12 cellular contexts compared by ENCODE assay signal in genomic region chr7:16921644-16922257, GRCh38. TPM values are rescaled to one million over a fixed set of nuclear protein-coding genes. Genes with fewer than 3 reads are reported as not detected.
DNase-seq lines count a peak whose midpoint lies in the region; ATAC-seq, FAIRE-seq and TF ChIP-seq lines count a peak whose summit lies in the region.
"Had no signal": no experiment of that assay in that cellular context is flagged by ENCODE, and none has a peak within 500 bp of the region (broad histone marks: within the 10 kb centered on the region; RNA-seq: fewer than 3 reads in every experiment).

No MANE protein-coding gene starts in this region.

- no peak for TF ChIP-seq CTCF in Caco-2 (IDR thresholded peaks at IDR 0.05; ENCODE audit: insufficient read depth in 1 of 2, low read depth in 1 of 2, low read length in 1 of 2, severe bottlenecking in 1 of 2, unreplicated experiment in 1 of 2)
- no peak for TF ChIP-seq CTCF in nephron (IDR thresholded peaks at IDR 0.05; ENCODE audit: unreplicated experiment in 3 of 3)

- H3K36me3 Mint-ChIP-seq in Caco-2 (ENCODE audit: insufficient read depth, unreplicated experiment) (peaks cover 5% of the 10 kb centered on the region), nephron (ENCODE audit: low read depth) (no peaks in the 10 kb centered on the region)
- H3K36me3 Mint-ChIP-seq: CD8-positive, alpha-beta memory T cell had no signal

- H3K4me1 ChIP-seq in Caco-2: peaks cover 32% of the 10 kb centered on the region

- H3K4me3 ChIP-seq in Caco-2 (ENCODE audit: low read depth, low read length): no peak overlapping the region

- CTCF ChIA-PET in Caco-2 (lab: Charles Lee): interaction anchor here (2.8 kb wide), 1 partner anchor 30 kb away, joined by 13 read pairs; no protein-coding TSS in a partner anchor

- H3K27ac Mint-ChIP-seq in Caco-2 (ENCODE audit: unreplicated experiment): peak overlapping the region; percentile 52
- H3K27ac Mint-ChIP-seq in nephron: peak overlapping the region; percentile 1 to 87 (median 52)
- no peak overlapping the region for H3K27ac Mint-ChIP-seq in stimulated activated naive CD8-positive, alpha-beta T cell treated with anti-CD3 and anti-CD28 coated beads, Interleukin-15, amount 100 ng/mL, for 72 hours

- peak; percentile 42 to 52 for DNase-seq in Caco-2
- DNase-seq in LoVo (ENCODE audit: low spot score): peak; percentile 84
- no peak for DNase-seq in activated naive CD4-positive, alpha-beta T cell (lab: John Stamatoyannopoulos, UW)
- DNase-seq in NCI-H2227 treated with DMSO at 0.1 percent for 48 hours (lab: John Stamatoyannopoulos, UW): no peak
- DNase-seq in GM19239 (ENCODE audit: insufficient read length, low spot score): no peak
- no peak for DNase-seq in stimulated activated naive CD8-positive, alpha-beta T cell treated with anti-CD3 and anti-CD28 coated beads, Interleukin-15, amount 100 ng/mL, for 72 hours
- DNase-seq: activated CD4-positive, alpha-beta T cell treated with anti-CD3 and anti-CD28 coated beads for 4 hours; caudate nucleus; CD8-positive, alpha-beta memory T cell; stimulated activated CD4-positive, alpha-beta T cell treated with anti-CD3 and anti-CD28 coated beads, Interleukin-2, amount 100 ng/mL, for 24 hours had no signal

- H3K27me3 Mint-ChIP-seq in Caco-2 (ENCODE audit: insufficient read depth, unreplicated experiment): no peaks in the 10 kb centered on the region
- H3K27me3 Mint-ChIP-seq in nephron (ENCODE audit: low read depth): no peaks in the 10 kb centered on the region
- no peaks in the 10 kb centered on the region for H3K27me3 Mint-ChIP-seq in stimulated activated naive CD8-positive, alpha-beta T cell treated with anti-CD3 and anti-CD28 coated beads, Interleukin-15, amount 100 ng/mL, for 72 hours

- no peaks in the 10 kb centered on the region for H3K36me3 ChIP-seq in Caco-2 (ENCODE audit: control insufficient read depth, insufficient read depth, low read length)

- intact Hi-C loops in Caco-2 (cut with micrococcal nuclease; ENCODE audit: unreplicated experiment): loop anchor here (2.0 kb wide), 1 partner anchor 17 kb away; no protein-coding TSS in a partner anchor

- peak; percentile 72 for ATAC-seq in esophagus mucosa
- ATAC-seq in stimulated activated naive CD8-positive, alpha-beta T cell treated with anti-CD3 and anti-CD28 coated beads, Interleukin-15, amount 100 ng/mL, for 72 hours: no peak

- POLR2A ChIA-PET in Caco-2 (lab: Charles Lee): no interaction called here

- BruUV-seq in Caco-2 (replicated peaks; lab: Mats Ljungman, UMichigan): TSS peak; percentile 94

- H3K4me1 Mint-ChIP-seq in Caco-2 (ENCODE audit: low read depth, unreplicated experiment) (peaks cover 25% of the 10 kb centered on the region), nephron (peaks cover 13% of the 10 kb centered on the region)
- peaks cover 11% of the 10 kb centered on the region for H3K4me1 Mint-ChIP-seq in stimulated activated naive CD8-positive, alpha-beta T cell treated with anti-CD3 and anti-CD28 coated beads, Interleukin-15, amount 100 ng/mL, for 72 hours

- no peaks in the 10 kb centered on the region for H3K9me3 Mint-ChIP-seq in Caco-2 (ENCODE audit: unreplicated experiment)
- no peaks in the 10 kb centered on the region for H3K9me3 Mint-ChIP-seq in nephron
- H3K9me3 Mint-ChIP-seq in stimulated activated naive CD8-positive, alpha-beta T cell treated with anti-CD3 and anti-CD28 coated beads, Interleukin-15, amount 100 ng/mL, for 72 hours: no peaks in the 10 kb centered on the region
- H3K9me3 Mint-ChIP-seq: CD8-positive, alpha-beta memory T cell had no signal

- no peaks in the 10 kb centered on the region for H3K27me3 ChIP-seq in Caco-2 (replicated peaks; ENCODE audit: control insufficient read depth, insufficient read depth, low read length)

- no peaks in the 10 kb centered on the region for H3K9me3 ChIP-seq in Caco-2

- H3K4me3 Mint-ChIP-seq in Caco-2 (ENCODE audit: unreplicated experiment): peak overlapping the region; percentile 11
- no peak overlapping the region for H3K4me3 Mint-ChIP-seq in nephron
- H3K4me3 Mint-ChIP-seq in stimulated activated naive CD8-positive, alpha-beta T cell treated with anti-CD3 and anti-CD28 coated beads, Interleukin-15, amount 100 ng/mL, for 72 hours: no peak overlapping the region
- H3K4me3 Mint-ChIP-seq: CD8-positive, alpha-beta memory T cell had no signal

- no peak for FAIRE-seq in GM19239 (lab: Jason Lieb, UNC)

RNA-seq across cellular contexts. Expression of gene AGR3, which starts 40.0 kb away (rescaled TPM):
- total RNA-seq in Caco-2 (2022): 1.2 and 3.1 TPM in 2 replicates
- not detected for total RNA-seq in esophagus mucosa
- total RNA-seq: CD8-positive, alpha-beta memory T cell had no signal

Comparison
In these comparisons a context has a peak if more than half of its experiments do, and no peak if none do; other contexts are left out.
1. DNase-seq: peak in Caco-2 (2 of 2) and LoVo (single experiment); none in activated naive CD4-positive, alpha-beta T cell (0 of 4), NCI-H2227 treated with DMSO at 0.1 percent for 48 hours (single experiment), GM19239 (single experiment) and stimulated activated naive CD8-positive, alpha-beta T cell treated with anti-CD3 and anti-CD28 coated beads, Interleukin-15, amount 100 ng/mL, for 72 hours (0 of 2).
2. H3K27ac Mint-ChIP-seq: peak in Caco-2 (single experiment) and nephron (3 of 3); none in stimulated activated naive CD8-positive, alpha-beta T cell treated with anti-CD3 and anti-CD28 coated beads, Interleukin-15, amount 100 ng/mL, for 72 hours (0 of 2).